1 cellular context compared by ENCODE assay signal in the genomic region with DNA sequence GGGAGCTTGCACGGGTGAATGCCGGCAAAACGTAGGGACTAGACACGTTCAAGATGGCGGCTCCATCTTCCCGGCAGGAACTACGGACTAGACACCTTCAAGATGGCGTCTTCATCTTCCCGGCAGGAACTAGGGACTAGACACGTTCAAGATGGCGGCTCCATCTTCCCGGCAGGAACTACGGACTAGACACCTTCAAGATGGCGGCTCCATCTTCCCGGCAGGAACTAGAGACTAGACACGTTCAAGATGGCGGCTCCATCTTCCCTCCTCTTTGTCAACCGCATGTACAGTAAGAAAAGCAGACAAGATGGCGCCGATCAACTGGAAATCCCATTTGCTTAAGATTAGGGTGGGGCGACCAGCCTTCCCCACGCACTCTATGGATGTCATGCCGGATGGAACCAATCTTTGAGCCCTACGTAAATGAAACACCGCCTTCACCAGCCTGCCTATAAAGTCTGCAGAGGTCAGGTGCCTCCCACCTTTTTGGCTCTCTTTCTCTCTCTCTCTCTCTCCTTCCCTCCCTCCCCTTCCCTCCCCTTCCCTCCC.
TF ChIP-seq lines count a peak whose summit lies in the region.

No MANE protein-coding gene starts in this region.

TF ChIP-seq in SK-N-SH treated with all-trans-retinoic acid at 6 μM for 48 hours, 23 proteins besides CTCF, POLR2A, EP300 and RAD21 (continued from another document):
- TF ChIP-seq POU6F1 (CRISPR knock-in tag; IDR thresholded peaks at IDR 0.05; ENCODE audit: borderline replicate concordance, low read depth) (no peak), TOX (CRISPR knock-in tag; IDR thresholded peaks at IDR 0.05; ENCODE audit: borderline replicate concordance) (no peak), CSDC2 (CRISPR knock-in tag; IDR thresholded peaks at IDR 0.05) (no peak), BACH2 (CRISPR knock-in tag; IDR thresholded peaks at IDR 0.05; ENCODE audit: borderline replicate concordance) (no peak), ZFP3 (CRISPR knock-in tag; IDR thresholded peaks at IDR 0.05) (no peak), ZNF565 (CRISPR knock-in tag; conservative IDR thresholded peaks at IDR 0.05; ENCODE audit: low read depth) (no peak)
- TF ChIP-seq, protein P1, sequence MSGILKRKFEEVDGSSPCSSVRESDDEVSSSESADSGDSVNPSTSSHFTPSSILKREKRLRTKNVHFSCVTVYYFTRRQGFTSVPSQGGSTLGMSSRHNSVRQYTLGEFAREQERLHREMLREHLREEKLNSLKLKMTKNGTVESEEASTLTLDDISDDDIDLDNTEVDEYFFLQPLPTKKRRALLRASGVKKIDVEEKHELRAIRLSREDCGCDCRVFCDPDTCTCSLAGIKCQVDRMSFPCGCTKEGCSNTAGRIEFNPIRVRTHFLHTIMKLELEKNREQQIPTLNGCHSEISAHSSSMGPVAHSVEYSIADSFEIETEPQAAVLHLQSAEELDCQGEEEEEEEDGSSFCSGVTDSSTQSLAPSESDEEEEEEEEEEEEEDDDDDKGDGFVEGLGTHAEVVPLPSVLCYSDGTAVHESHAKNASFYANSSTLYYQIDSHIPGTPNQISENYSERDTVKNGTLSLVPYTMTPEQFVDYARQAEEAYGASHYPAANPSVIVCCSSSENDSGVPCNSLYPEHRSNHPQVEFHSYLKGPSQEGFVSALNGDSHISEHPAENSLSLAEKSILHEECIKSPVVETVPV (CRISPR knock-in tag; IDR thresholded peaks at IDR 0.05): no peak
